In the genomic region with DNA sequence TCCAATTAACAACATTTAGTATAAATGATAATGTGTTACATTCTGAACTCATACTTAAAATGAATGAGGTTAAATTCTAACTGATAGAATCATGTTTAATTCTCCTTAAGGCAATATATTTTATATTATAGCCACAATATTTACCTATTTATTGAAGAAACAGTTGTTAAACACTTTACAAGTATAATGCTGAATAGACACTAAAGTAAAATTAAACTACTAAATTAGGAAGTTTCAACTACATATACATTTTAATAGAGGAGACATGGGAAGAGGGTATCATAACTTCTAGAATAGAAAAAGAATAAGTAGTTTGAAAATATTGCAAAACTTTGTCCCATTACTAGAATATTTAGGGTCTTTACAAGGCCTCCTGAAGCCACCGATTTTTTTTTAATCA, we compare ENCODE assay signal across 12 cellular contexts. TPM values are rescaled to one million over a fixed set of nuclear protein-coding genes. Genes with fewer than 3 reads are reported as not detected.
"Had no signal": no experiment of that assay in that cellular context is flagged by ENCODE, and none has a peak within 500 bp of the region (broad histone marks: within the 10 kb centered on the region; RNA-seq: fewer than 3 reads in every experiment).

No MANE protein-coding gene starts in this region.

- FAIRE-seq: HTR-8/SVneo had no signal

- H2AFZ ChIP-seq: GM23248 had no signal

- H3K27ac ChIP-seq: GM23248, HL-60, KMS-11 had no signal

- H3K9me3 ChIP-seq: HAP-1 had no signal

- ATAC-seq: HCT116 had no signal

- H3K4me3 ChIP-seq: GM23248, HAP-1 had no signal

- H3K36me3 ChIP-seq: HAP-1 had no signal

- H3K9ac ChIP-seq: GM23248, KMS-11 had no signal

- H3K4me2 ChIP-seq: KMS-11 had no signal

- DNase-seq: GM23248, GOT3, H7, HFFc6, KBM-7 had no signal

RNA-seq across cellular contexts. Expression of gene GRIA2, which starts 36.2 kb away (rescaled TPM):
- total RNA-seq: GM23248, H4, H7, HFFc6, HT-29 had no signal
- polyA plus RNA-seq: GM23248 had no signal
